In genomic region chr3:107458871-107459270, GRCh38 we compare ENCODE assay signal across 1 cellular context.
TF ChIP-seq lines count a peak whose summit lies in the region.

No MANE protein-coding gene starts in this region.

TF ChIP-seq in K562, 482 proteins besides CTCF, POLR2A, EP300 and RAD21 (continued from another document):
- TF ChIP-seq CHD7 (IDR thresholded peaks at IDR 0.05; ENCODE audit: low read depth, low read length) = no peak
